Comparison of ENCODE assay signal across 1 cellular context in genomic region chr3:45741247-45741646, GRCh38.
TF ChIP-seq lines count a peak whose summit lies in the region.

No MANE protein-coding gene starts in this region.

TF ChIP-seq in HepG2, 621 proteins besides CTCF, POLR2A, EP300 and RAD21 (continued from another document):
- peak; percentile 55 to 56; a peak in 3 of 4 replicates for TF ChIP-seq MAFK (conservative IDR thresholded peaks at IDR 0.05 in 1 of 2, IDR thresholded peaks at IDR 0.05 in 1 of 2; ENCODE audit: low read length in 2 of 2)
- TF ChIP-seq HIVEP1 (CRISPR knock-in tag; IDR thresholded peaks at IDR 0.05) = no peak
- no peak for TF ChIP-seq ZNF510 (CRISPR knock-in tag; IDR thresholded peaks at IDR 0.05; ENCODE audit: low read depth)
- no peak for TF ChIP-seq ZFY (CRISPR knock-in tag; IDR thresholded peaks at IDR 0.05)
- TF ChIP-seq GABPA (IDR thresholded peaks at IDR 0.05; ENCODE audit: low read depth, low read length) = no peak
- TF ChIP-seq GABPA (CRISPR knock-in tag; IDR thresholded peaks at IDR 0.05; ENCODE audit: low read depth) = no peak
- TF ChIP-seq SMARCE1 (IDR thresholded peaks at IDR 0.05; ENCODE audit: borderline replicate concordance) = no peak
- TF ChIP-seq MAFF (IDR thresholded peaks at IDR 0.05; ENCODE audit: low read depth, low read length) = peak; percentile 66
- no peak for TF ChIP-seq PAWR (CRISPR knock-in tag; IDR thresholded peaks at IDR 0.05; ENCODE audit: borderline replicate concordance)
- TF ChIP-seq ZNF660 (CRISPR knock-in tag; IDR thresholded peaks at IDR 0.05; ENCODE audit: borderline replicate concordance, low read depth) = no peak
- TF ChIP-seq HNRNPUL1 (IDR thresholded peaks at IDR 0.05; ENCODE audit: low read depth, low read length) = no peak
- TF ChIP-seq EHMT2 (IDR thresholded peaks at IDR 0.05; ENCODE audit: borderline replicate concordance, low read depth, low read length) = no peak
- TF ChIP-seq MZF1 (CRISPR knock-in tag; IDR thresholded peaks at IDR 0.05; ENCODE audit: borderline replicate concordance) = no peak
